8 cellular contexts compared by ENCODE assay signal in genomic region chr16:69564845-69565610, GRCh38. TPM values are rescaled to one million over a fixed set of nuclear protein-coding genes. Genes with fewer than 3 reads are reported as not detected.
DNase-seq lines count a peak whose midpoint lies in the region; ATAC-seq, FAIRE-seq and TF ChIP-seq lines count a peak whose summit lies in the region.

No MANE protein-coding gene starts in this region.

- H3K9me3 ChIP-seq in Peyer's patch: no peaks in the 10 kb centered on the region
- no peaks in the 10 kb centered on the region for H3K9me3 ChIP-seq in endothelial cell of umbilical vein (replicated peaks; ENCODE audit: control insufficient read depth, insufficient read depth, low read length)

- dilution Hi-C loops in endothelial cell of umbilical vein (cut with MboI; ENCODE audit: extremely low pct_ligation_motif_present, low sequenced_read_pairs): no loop called here

- peaks cover 0 to 38% (median 4%) of the 10 kb centered on the region in 4 donors for H3K4me1 ChIP-seq in Peyer's patch
- H3K4me1 ChIP-seq in endothelial cell of umbilical vein (ENCODE audit: control insufficient read depth, extremely low read depth, insufficient read depth, low read length): peaks cover 31% of the 10 kb centered on the region

- peak overlapping the region; percentile 93 for H3K9ac ChIP-seq in endothelial cell of umbilical vein (replicated peaks; ENCODE audit: extremely low read depth, insufficient read depth, low read length)

- peak overlapping the region; percentile 89 to 95 (median 92) for H3K4me3 ChIP-seq in Peyer's patch
- H3K4me3 ChIP-seq in endothelial cell of umbilical vein (replicated peaks in 1 of 3; ENCODE audit: insufficient read depth in 1 of 3, low read depth in 1 of 3, low read length in 3 of 3): peak overlapping the region; percentile 84 to 95 (median 88)

- TF ChIP-seq CTCF in Peyer's patch (IDR thresholded peaks at IDR 0.05): no peak
- no peak for TF ChIP-seq CTCF in endothelial cell of umbilical vein (IDR thresholded peaks at IDR 0.05; ENCODE audit: extremely low read depth in 1 of 2, insufficient read depth in 1 of 2, low read depth in 1 of 2, low read length in 2 of 2)
- TF ChIP-seq CTCF in neural crest cell (conservative IDR thresholded peaks at IDR 0.05): no peak

- H3K36me3 ChIP-seq in Peyer's patch (no peaks in the 10 kb centered on the region), endothelial cell of umbilical vein (ENCODE audit: control insufficient read depth in 2 of 2, extremely low read depth in 1 of 2, insufficient read depth in 2 of 2, low read length in 2 of 2) (peaks cover 0 to 4% of the 10 kb centered on the region in 2 experiments)

- peak; percentile 44 for FAIRE-seq in endothelial cell of umbilical vein (lab: Jason Lieb, UNC)

- POLR2A ChIA-PET in endothelial cell of umbilical vein (lab: Charles Lee): interaction anchor here (0.9 kb wide), 1 partner anchor 34 kb away, joined by 3 read pairs; no protein-coding TSS in a partner anchor

- H3K4me3 Mint-ChIP-seq in neural crest cell: peak overlapping the region; percentile 90

- CTCF ChIA-PET in endothelial cell of umbilical vein (lab: Charles Lee): interaction anchor here (0.9 to 2.3 kb wide), 7 partner anchors 20 to 169 kb away, joined by 3 to 16 read pairs (median 4); no protein-coding TSS in a partner anchor

- H2AFZ ChIP-seq in endothelial cell of umbilical vein (ENCODE audit: low read depth, low read length): peak overlapping the region; percentile 57

- ATAC-seq in GM21381 (IDR thresholded peaks at IDR 0.05; ENCODE audit: unreplicated experiment): peak; percentile 21

- no peaks in the 10 kb centered on the region for H3K36me3 Mint-ChIP-seq in neural crest cell (ENCODE audit: low read depth)

- no peaks in the 10 kb centered on the region for H4K20me1 ChIP-seq in endothelial cell of umbilical vein (replicated peaks; ENCODE audit: control insufficient read depth, extremely low read depth, insufficient read depth, low read length)

- no peak for TF ChIP-seq POLR2A in Peyer's patch (IDR thresholded peaks at IDR 0.05)
- TF ChIP-seq POLR2A in endothelial cell of umbilical vein (IDR thresholded peaks at IDR 0.05; ENCODE audit: low read depth, low read length): no peak

- TSS peak; percentile 65 for BruUV-seq in endothelial cell of umbilical vein (replicated peaks; lab: Mats Ljungman, UMichigan)

- peaks cover 35% of the 10 kb centered on the region for H3K4me1 Mint-ChIP-seq in neural crest cell

- no peak for DNase-seq in Peyer's patch
- DNase-seq in endothelial cell of umbilical vein (ENCODE audit: low read depth, low spot score): peak; percentile 49
- DNase-seq in neural crest cell (ENCODE audit: low read depth, low spot score): no peak
- no peak for DNase-seq in MV-4-11 (lab: John Stamatoyannopoulos, UW)
- DNase-seq in NCI-H1417 treated with DMSO at 0.1 percent for 48 hours (lab: John Stamatoyannopoulos, UW): no peak
- no peak for DNase-seq in activated effector memory CD4-positive, alpha-beta T cell treated with Interleukin-2 at 50 U/mL for 16 hours
- no peak for DNase-seq in activated CD4-positive, alpha-beta T cell treated with anti-CD3 and anti-CD28 coated beads for 48 hours

- H3K79me2 ChIP-seq in endothelial cell of umbilical vein (ENCODE audit: control insufficient read depth, insufficient read depth, low read length): peaks cover 39% of the 10 kb centered on the region

- H3K9me1 ChIP-seq in endothelial cell of umbilical vein (replicated peaks; ENCODE audit: control insufficient read depth, extremely low read depth, insufficient read depth, low read length): no peaks in the 10 kb centered on the region

- H3K27ac Mint-ChIP-seq in neural crest cell (ENCODE audit: unreplicated experiment): peak overlapping the region; percentile 92

- H3K27me3 Mint-ChIP-seq in neural crest cell (ENCODE audit: low read depth): no peaks in the 10 kb centered on the region

- H3K27ac ChIP-seq in Peyer's patch (peak overlapping the region; percentile 97 to 99 (median 98)), endothelial cell of umbilical vein (ENCODE audit: insufficient read depth, low read depth, low read length) (peak overlapping the region; percentile 83)

- H3K27me3 ChIP-seq in Peyer's patch: no peaks in the 10 kb centered on the region
- H3K27me3 ChIP-seq in endothelial cell of umbilical vein (ENCODE audit: control insufficient read depth in 2 of 2, insufficient read depth in 2 of 2, low read length in 2 of 2): no peaks in the 10 kb centered on the region

- H3K9me3 Mint-ChIP-seq in neural crest cell: no peaks in the 10 kb centered on the region

- peak overlapping the region; percentile 99 for H3K4me2 ChIP-seq in endothelial cell of umbilical vein (ENCODE audit: insufficient read depth, low read length)

- intact Hi-C loops in endothelial cell of umbilical vein (cut with micrococcal nuclease): loop anchor here (1.0 to 5.0 kb wide), 5 partner anchors 35 to 253 kb away; partner anchors contain the start of gene VPS4A

TF ChIP-seq in endothelial cell of umbilical vein, 7 proteins besides CTCF, POLR2A, EP300 and RAD21:
- TF ChIP-seq MYC (IDR thresholded peaks at IDR 0.05; ENCODE audit: low read depth, low read length): no peak
- TF ChIP-seq, protein P1, sequence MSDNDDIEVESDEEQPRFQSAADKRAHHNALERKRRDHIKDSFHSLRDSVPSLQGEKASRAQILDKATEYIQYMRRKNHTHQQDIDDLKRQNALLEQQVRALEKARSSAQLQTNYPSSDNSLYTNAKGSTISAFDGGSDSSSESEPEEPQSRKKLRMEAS (IDR thresholded peaks at IDR 0.05; ENCODE audit: insufficient read depth, insufficient read length): no peak
- TF ChIP-seq GATA2 (IDR thresholded peaks at IDR 0.05; ENCODE audit: insufficient read depth, insufficient read length, low read depth, low read length): no peak
- no peak for TF ChIP-seq POLR2AphosphoS5 (IDR thresholded peaks at IDR 0.05; ENCODE audit: insufficient read depth, low read depth, low read length)
- no peak for TF ChIP-seq FOS (IDR thresholded peaks at IDR 0.05; ENCODE audit: borderline replicate concordance, insufficient read depth, low read length)
- no peak for TF ChIP-seq EZH2 (IDR thresholded peaks at IDR 0.05; ENCODE audit: borderline replicate concordance, low read depth, low read length, severe bottlenecking)
- TF ChIP-seq JUN (IDR thresholded peaks at IDR 0.05; ENCODE audit: borderline replicate concordance, insufficient read depth, insufficient read length, low read depth): no peak
TF ChIP-seq in endothelial cell of umbilical vein: peak in this region for 0.

RNA-seq across cellular contexts. Expression of gene NFAT5, which starts 0.7 kb away (rescaled TPM):
- total RNA-seq in Peyer's patch (10 to 100 TPM; 40.5 to 93.3 (median 66.8) TPM), endothelial cell of umbilical vein (42.0 and 49.5 TPM in 2 replicates), neural crest cell (25.6 and 28.8 TPM in 2 replicates)
- 17.2 and 18.1 TPM in 2 replicates for polyA plus RNA-seq in endothelial cell of umbilical vein
- 9.1 and 10.7 TPM in 2 replicates for polyA plus RNA-seq in endothelial cell of umbilical vein (2011; cell fraction: cytosol; rRNA removed)
- polyA plus RNA-seq in endothelial cell of umbilical vein (2011; cell fraction: nucleus; rRNA removed): 108 and 112 TPM in 2 replicates
- 13.6 and 16.5 TPM in 2 replicates for polyA plus RNA-seq in endothelial cell of umbilical vein (2012)
- polyA minus RNA-seq in endothelial cell of umbilical vein: 110 and 120 TPM in 2 replicates
- 19.8 TPM for polyA minus RNA-seq in endothelial cell of umbilical vein (2011; cell fraction: cytosol; rRNA and poly(A)+ RNA removed)
- polyA minus RNA-seq in endothelial cell of umbilical vein (2011; cell fraction: nucleus; rRNA and poly(A)+ RNA removed): 142 and 212 TPM in 2 replicates
